ENCODE assay signal across 10 cellular contexts in genomic region chr2:224927011-224927410, GRCh38.
DNase-seq lines count a peak whose midpoint lies in the region; ATAC-seq and TF ChIP-seq lines count a peak whose summit lies in the region.
"Had no signal": no experiment of that assay in that cellular context is flagged by ENCODE, and none has a peak within 500 bp of the region (broad histone marks: within the 10 kb centered on the region; RNA-seq: fewer than 3 reads in every experiment).

No MANE protein-coding gene starts in this region.

- no peaks in the 10 kb centered on the region for H4K20me1 ChIP-seq in fibroblast of lung (ENCODE audit: control insufficient read depth, extremely low read depth, insufficient read depth, low read length)

- intact Hi-C loops in activated CD4-positive, alpha-beta memory T cell treated with anti-CD3 and anti-CD28 coated beads for 36 hours (cut with micrococcal nuclease): loop anchor here (1.0 to 10.0 kb wide), 10 partner anchors 11 to 1910 kb away; partner anchors contain the start of genes CUL3, IRS1 and RHBDD1

- peak overlapping the region; percentile 61 for H3K27ac ChIP-seq in fibroblast of lung (ENCODE audit: insufficient read depth, low read length)
- peak overlapping the region; percentile 46 for H3K27ac ChIP-seq in substantia nigra (ENCODE audit: low read depth, low read length, poor library complexity, severe bottlenecking)

- peak overlapping the region; percentile 94 for H3K27ac Mint-ChIP-seq in activated CD8-positive, alpha-beta memory T cell treated with anti-CD3 and anti-CD28 coated beads, Interleukin-2, amount 10 ng/mL, durations not matched to agents 7 days and 5 days
- H3K27ac Mint-ChIP-seq in activated CD4-positive, alpha-beta memory T cell treated with anti-CD3 and anti-CD28 coated beads for 36 hours: peak overlapping the region; percentile 96

- H3K4me1 ChIP-seq in fibroblast of lung (ENCODE audit: control insufficient read depth, extremely low read depth, insufficient read depth, low read length): peaks cover 19% of the 10 kb centered on the region

- DNase-seq in activated CD8-positive, alpha-beta memory T cell treated with anti-CD3 and anti-CD28 coated beads, Interleukin-2, amount 10 ng/mL, durations not matched to agents 7 days and 5 days: no peak
- DNase-seq in activated CD8-positive, alpha-beta memory T cell treated with anti-CD3 and anti-CD28 coated beads for 24 hours: no peak
- no peak for DNase-seq in activated CD4-positive, alpha-beta memory T cell treated with anti-CD3 and anti-CD28 coated beads for 36 hours
- no peak for DNase-seq in fibroblast of lung (ENCODE audit: low read depth in 2 of 2)
- DNase-seq in substantia nigra (lab: John Stamatoyannopoulos, UW): no peak
- DNase-seq in amniotic stem cell (lab: John Stamatoyannopoulos, UW): no peak
- DNase-seq: KBM-7, NCI-H446 treated with DMSO at 0.1 percent for 48 hours had no signal

- no peaks in the 10 kb centered on the region for H3K79me2 ChIP-seq in fibroblast of lung (ENCODE audit: control insufficient read depth, insufficient read depth, low read length)

- H3K9me3 Mint-ChIP-seq in activated CD8-positive, alpha-beta memory T cell treated with anti-CD3 and anti-CD28 coated beads, Interleukin-2, amount 10 ng/mL, durations not matched to agents 7 days and 5 days (ENCODE audit: low read depth): no peaks in the 10 kb centered on the region
- no peaks in the 10 kb centered on the region for H3K9me3 Mint-ChIP-seq in activated CD4-positive, alpha-beta memory T cell treated with anti-CD3 and anti-CD28 coated beads for 36 hours

- H2AFZ ChIP-seq in fibroblast of lung (ENCODE audit: low read length): no peak overlapping the region

- peaks cover 3% of the 10 kb centered on the region for H3K36me3 ChIP-seq in fibroblast of lung (ENCODE audit: control insufficient read depth, insufficient read depth, low read length)

- ATAC-seq in activated CD8-positive, alpha-beta memory T cell treated with anti-CD3 and anti-CD28 coated beads, Interleukin-2, amount 10 ng/mL, durations not matched to agents 7 days and 5 days: no peak
- ATAC-seq in HG03045 (IDR thresholded peaks at IDR 0.05; ENCODE audit: unreplicated experiment) (no peak), HG02884 (IDR thresholded peaks at IDR 0.05; ENCODE audit: unreplicated experiment) (no peak)

- H3K4me2 ChIP-seq in fibroblast of lung (ENCODE audit: extremely low read depth, insufficient read depth, low read length): no peak overlapping the region

- no peak overlapping the region for H3K4me3 ChIP-seq in fibroblast of lung (replicated peaks in 1 of 4; ENCODE audit: control extremely low read depth in 1 of 4, insufficient read depth in 1 of 4, low read depth in 3 of 4, low read length in 4 of 4)

- H3K27me3 Mint-ChIP-seq in activated CD8-positive, alpha-beta memory T cell treated with anti-CD3 and anti-CD28 coated beads, Interleukin-2, amount 10 ng/mL, durations not matched to agents 7 days and 5 days: no peaks in the 10 kb centered on the region
- no peaks in the 10 kb centered on the region for H3K27me3 Mint-ChIP-seq in activated CD4-positive, alpha-beta memory T cell treated with anti-CD3 and anti-CD28 coated beads for 36 hours

- H3K4me3 Mint-ChIP-seq in activated CD8-positive, alpha-beta memory T cell treated with anti-CD3 and anti-CD28 coated beads, Interleukin-2, amount 10 ng/mL, durations not matched to agents 7 days and 5 days: peak overlapping the region; percentile 46
- peak overlapping the region; percentile 66 for H3K4me3 Mint-ChIP-seq in activated CD4-positive, alpha-beta memory T cell treated with anti-CD3 and anti-CD28 coated beads for 36 hours

- POLR2A ChIA-PET in activated CD4-positive, alpha-beta memory T cell treated with anti-CD3 and anti-CD28 coated beads for 36 hours (lab: Charles Lee): interaction anchor here (0.5 to 6.1 kb wide), 11 partner anchors 15 to 125 kb away, joined by 3 to 209 read pairs (median 4); partner anchors contain the start of gene DOCK10

- CTCF ChIA-PET in activated CD8-positive, alpha-beta memory T cell treated with anti-CD3 and anti-CD28 coated beads, Interleukin-2, amount 10 ng/mL, durations not matched to agents 7 days and 5 days (lab: Charles Lee): interaction anchor here (1.2 to 11.0 kb wide), 8 partner anchors 9 to 126 kb away, joined by 3 to 132 read pairs (median 5); no protein-coding TSS in a partner anchor
- CTCF ChIA-PET in activated CD4-positive, alpha-beta memory T cell treated with anti-CD3 and anti-CD28 coated beads for 36 hours (lab: Charles Lee): interaction anchor here (0.6 to 4.8 kb wide), 10 partner anchors 11 to 733 kb away, joined by 3 to 29 read pairs (median 6); no protein-coding TSS in a partner anchor

- H3K9ac ChIP-seq in fibroblast of lung (ENCODE audit: insufficient read depth, low read length): no peak overlapping the region

- H3K36me3 Mint-ChIP-seq in activated CD8-positive, alpha-beta memory T cell treated with anti-CD3 and anti-CD28 coated beads, Interleukin-2, amount 10 ng/mL, durations not matched to agents 7 days and 5 days: peaks cover 78% of the 10 kb centered on the region
- peaks cover 57% of the 10 kb centered on the region for H3K36me3 Mint-ChIP-seq in activated CD4-positive, alpha-beta memory T cell treated with anti-CD3 and anti-CD28 coated beads for 36 hours

- H3K27me3 ChIP-seq in fibroblast of lung (ENCODE audit: control insufficient read depth, insufficient read depth, low read length): no peaks in the 10 kb centered on the region

- TF ChIP-seq CTCF in fibroblast of lung (conservative IDR thresholded peaks at IDR 0.05 in 1 of 2, IDR thresholded peaks at IDR 0.05 in 1 of 2; ENCODE audit: low read depth in 1 of 2, low read length in 2 of 2): no peak

- peaks cover 96% of the 10 kb centered on the region for H3K4me1 Mint-ChIP-seq in activated CD8-positive, alpha-beta memory T cell treated with anti-CD3 and anti-CD28 coated beads, Interleukin-2, amount 10 ng/mL, durations not matched to agents 7 days and 5 days
- H3K4me1 Mint-ChIP-seq in activated CD4-positive, alpha-beta memory T cell treated with anti-CD3 and anti-CD28 coated beads for 36 hours (ENCODE audit: low read depth): peaks cover 98% of the 10 kb centered on the region

- no peaks in the 10 kb centered on the region for H3K9me3 ChIP-seq in fibroblast of lung (ENCODE audit: control insufficient read depth, insufficient read depth, low read depth, low read length)
